8 cellular contexts compared by ENCODE assay signal in the genomic region with DNA sequence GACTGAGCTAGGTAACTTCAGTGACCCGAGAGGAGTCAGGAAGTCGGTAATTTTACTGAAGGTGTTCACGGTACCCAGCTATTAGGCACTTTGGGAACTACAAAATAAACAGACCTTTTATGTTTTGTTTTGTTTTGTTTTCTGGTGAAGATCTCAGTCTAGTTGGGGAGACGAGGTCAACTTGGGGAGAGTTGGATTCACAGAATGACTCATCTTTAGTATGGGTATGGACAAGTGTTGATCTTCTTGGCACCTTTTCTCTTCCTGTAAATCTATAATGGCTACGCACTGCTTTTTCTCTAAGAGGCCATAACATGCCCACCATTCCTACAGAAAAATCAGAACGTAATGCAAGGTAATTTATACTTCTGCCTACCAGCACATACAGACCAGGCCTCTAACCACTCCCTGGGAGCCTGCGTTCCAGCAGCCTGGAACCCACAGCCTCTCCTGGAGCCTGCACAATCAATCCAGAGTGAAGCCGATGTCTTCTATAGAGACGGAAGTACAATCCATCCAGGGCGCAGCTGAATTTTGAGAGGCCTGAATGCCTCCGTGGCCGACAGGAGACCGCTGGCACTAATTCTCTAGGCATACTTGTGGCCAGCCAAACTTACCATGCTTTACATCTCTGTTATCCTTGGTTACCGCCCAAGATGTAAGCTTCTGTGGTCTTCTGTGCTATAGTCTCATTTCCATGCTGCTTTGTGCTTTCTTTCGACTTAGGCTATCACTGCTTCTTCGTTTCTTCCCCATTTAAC. TPM values are rescaled to one million over a fixed set of nuclear protein-coding genes. Genes with fewer than 3 reads are reported as not detected.
DNase-seq lines count a peak whose midpoint lies in the region; ATAC-seq and TF ChIP-seq lines count a peak whose summit lies in the region.

No MANE protein-coding gene starts in this region.

- H3K27ac ChIP-seq in VCaP (peak overlapping the region; percentile 91), esophagus (ENCODE audit: low read depth in 2 of 2, low read length in 1 of 2) (peak overlapping the region; percentile 87 to 93)
- H3K27ac ChIP-seq in naive thymus-derived CD4-positive, alpha-beta T cell (ENCODE audit: low read depth, low read length): peak overlapping the region; percentile 80

- H3K4me3 Mint-ChIP-seq in naive thymus-derived CD4-positive, alpha-beta T cell: peak overlapping the region; percentile 92 to 100 (median 98)

- POLR2A ChIA-PET in naive thymus-derived CD4-positive, alpha-beta T cell (lab: Charles Lee): interaction anchor here (0.8 to 3.3 kb wide), 9 partner anchors 12 to 229 kb away, joined by 3 to 15 read pairs (median 3); no protein-coding TSS in a partner anchor

- H3K4me1 Mint-ChIP-seq in naive thymus-derived CD4-positive, alpha-beta T cell: peaks cover 40 to 64% (median 58%) of the 10 kb centered on the region in 7 donors

- H3K36me3 Mint-ChIP-seq in naive thymus-derived CD4-positive, alpha-beta T cell: peaks cover 0 to 27% (median 0%) of the 10 kb centered on the region in 5 donors

- DNase-seq in BE2C: no peak
- DNase-seq in naive thymus-derived CD4-positive, alpha-beta T cell: peak in 6 of 9 donors; percentile 3 to 31 (median 22)
- no peak for DNase-seq in stimulated activated CD4-positive, alpha-beta T cell treated with anti-CD3 and anti-CD28 coated beads, Interleukin-4, amount 100 ng/mL, for 1 hour

- TF ChIP-seq CTCF in BE2C (IDR thresholded peaks at IDR 0.05; ENCODE audit: low read depth, low read length) (no peak), VCaP (conservative IDR thresholded peaks at IDR 0.05) (no peak)

- H3K27me3 ChIP-seq in BE2C (no peaks in the 10 kb centered on the region), esophagus (ENCODE audit: control insufficient read depth in 1 of 2, insufficient read depth in 2 of 2, low read length in 2 of 2) (no peaks in the 10 kb centered on the region)
- no peaks in the 10 kb centered on the region for H3K27me3 ChIP-seq in naive thymus-derived CD4-positive, alpha-beta T cell (ENCODE audit: control insufficient read depth in 2 of 2, insufficient read depth in 2 of 2, low read length in 2 of 2)

- no peaks in the 10 kb centered on the region for H3K9me3 Mint-ChIP-seq in naive thymus-derived CD4-positive, alpha-beta T cell

- no peaks in the 10 kb centered on the region; the same call in 1 of the 2 replicates for H3K36me3 ChIP-seq in BE2C
- H3K36me3 ChIP-seq in esophagus (ENCODE audit: control insufficient read depth in 2 of 2, insufficient read depth in 2 of 2, low read length in 1 of 2): no peaks in the 10 kb centered on the region
- H3K36me3 ChIP-seq in naive thymus-derived CD4-positive, alpha-beta T cell (ENCODE audit: control insufficient read depth in 2 of 3, insufficient read depth in 3 of 3, low read length in 3 of 3): peaks cover 0 to 7% (median 2%) of the 10 kb centered on the region in 3 experiments

- 5 to 6% methylated on average over 16 of the region's 16 CpGs for WGBS in esophagus, 2 donors

- peaks cover 6% of the 10 kb centered on the region for H3K4me1 ChIP-seq in BE2C
- peaks cover 0 to 2% of the 10 kb centered on the region in 2 donors for H3K4me1 ChIP-seq in esophagus (ENCODE audit: control insufficient read depth in 2 of 2, insufficient read depth in 2 of 2, low read length in 1 of 2)
- peaks cover 15 to 25% of the 10 kb centered on the region in 2 donors for H3K4me1 ChIP-seq in naive thymus-derived CD4-positive, alpha-beta T cell (ENCODE audit: control insufficient read depth in 2 of 2, insufficient read depth in 2 of 2, low read length in 2 of 2)

- H3K9me3 ChIP-seq in BE2C: no peaks in the 10 kb centered on the region
- no peaks in the 10 kb centered on the region for H3K9me3 ChIP-seq in esophagus (ENCODE audit: control insufficient read depth in 2 of 2, insufficient read depth in 1 of 2, low read depth in 1 of 2, low read length in 1 of 2)
- H3K9me3 ChIP-seq in naive thymus-derived CD4-positive, alpha-beta T cell (ENCODE audit: control insufficient read depth in 2 of 3, low read length in 3 of 3): no peaks in the 10 kb centered on the region

- H3K27ac Mint-ChIP-seq in naive thymus-derived CD4-positive, alpha-beta T cell: peak overlapping the region; percentile 93 to 99 (median 97)

- CTCF ChIA-PET in naive thymus-derived CD4-positive, alpha-beta T cell (lab: Charles Lee): interaction anchor here (0.7 kb wide), 1 partner anchor 223 kb away, joined by 3 read pairs; no protein-coding TSS in a partner anchor

- H3K4me3 ChIP-seq in BE2C (ENCODE audit: low read depth, low read length) (peak overlapping the region; percentile 93), esophagus (ENCODE audit: low read depth in 1 of 2, low read length in 2 of 2) (peak overlapping the region; percentile 81 to 97)
- H3K4me3 ChIP-seq in naive thymus-derived CD4-positive, alpha-beta T cell (ENCODE audit: low read length): peak overlapping the region; percentile 69

- H3K27me3 Mint-ChIP-seq in naive thymus-derived CD4-positive, alpha-beta T cell: no peaks in the 10 kb centered on the region

- ATAC-seq in GM18867 (IDR thresholded peaks at IDR 0.05; ENCODE audit: unreplicated experiment): peak; percentile 30
- peak; percentile 20 for ATAC-seq in HG03521 (IDR thresholded peaks at IDR 0.05; ENCODE audit: unreplicated experiment)
- peak; percentile 45 for ATAC-seq in naive thymus-derived CD4-positive, alpha-beta T cell
- no peak for ATAC-seq in GM18519 (IDR thresholded peaks at IDR 0.05; ENCODE audit: low FRiP score, unreplicated experiment)

- intact Hi-C loops in naive thymus-derived CD4-positive, alpha-beta T cell (cut with micrococcal nuclease): loop anchor here (1.0 to 10.0 kb wide), 7 partner anchors 46 to 1480 kb away; a partner anchor contains a TSS

RNA-seq across cellular contexts. Expression of a gene that starts 0.7 kb away (rescaled TPM):
- 60.8 TPM for polyA plus RNA-seq in BE2C (2012; ENCODE audit: insufficient read depth, insufficient read length, low read depth)
- 10 to 100 TPM; 15.0 to 27.2 TPM for polyA plus RNA-seq in esophagus
- total RNA-seq in naive thymus-derived CD4-positive, alpha-beta T cell: 10 to 100 TPM; 89.1 to 97.6 (median 90.2) TPM
- 100 to 1,000 TPM; 162 to 182 TPM for polyA plus RNA-seq in naive thymus-derived CD4-positive, alpha-beta T cell

RNA-seq across cellular contexts. Expression of a gene that starts 0.8 kb away (rescaled TPM):
- polyA plus RNA-seq in BE2C (2012; ENCODE audit: insufficient read depth, insufficient read length, low read depth): 80.5 TPM
- polyA plus RNA-seq in esophagus: 10 to 100 TPM; 19.1 to 23.9 TPM
- 10 to 100 TPM; 20.3 to 47.5 (median 23.8) TPM for total RNA-seq in naive thymus-derived CD4-positive, alpha-beta T cell
- polyA plus RNA-seq in naive thymus-derived CD4-positive, alpha-beta T cell: 10 to 100 TPM; 45.2 to 69.7 TPM

Comparison
In these comparisons a context has a peak if more than half of its experiments do, and no peak if none do; other contexts are left out.
1. DNase-seq: peak in naive thymus-derived CD4-positive, alpha-beta T cell (6 of 9); none in BE2C (single experiment) and stimulated activated CD4-positive, alpha-beta T cell treated with anti-CD3 and anti-CD28 coated beads, Interleukin-4, amount 100 ng/mL, for 1 hour (single experiment).
2. RNA of a gene that starts 0.7 kb away (polyA plus RNA-seq): 162 to 182 TPM in naive thymus-derived CD4-positive, alpha-beta T cell; 15.0 to 27.2 TPM in esophagus; every median in the first group is over 4 times any median in the second.
3. Peak in every context shown above with its lines, with median percentiles within 50 percentile points of each other: H3K4me3 ChIP-seq and H3K27ac ChIP-seq.